35 cellular contexts compared by ENCODE assay signal in genomic region chr15:78968114-78968513, GRCh38.
"Had no signal": no experiment of that assay in that cellular context is flagged by ENCODE, and none has a peak within 500 bp of the region (broad histone marks: within the 10 kb centered on the region; RNA-seq: fewer than 3 reads in every experiment).

No MANE protein-coding gene starts in this region.

- H3K9me3 Mint-ChIP-seq: activated CD4-positive, alpha-beta memory T cell treated with anti-CD3 and anti-CD28 coated beads, Interleukin-2, amount 10 ng/mL, durations not matched to agents 7 days and 5 days; activated naive CD8-positive, alpha-beta T cell treated with anti-CD3 and anti-CD28 coated beads for 36 hours; activated T-cell treated with anti-CD3 and anti-CD28 coated beads, Interleukin-2, amount 50 U/mL, for 72 hours; activated T-helper 17 cell treated with anti-CD3 and anti-CD28 coated beads, Interleukin-2, amount 50 U/mL, for 72 hours; central memory CD8-positive, alpha-beta T cell had no signal

- H3K4me3 Mint-ChIP-seq: activated CD4-positive, alpha-beta memory T cell treated with anti-CD3 and anti-CD28 coated beads, Interleukin-2, amount 10 ng/mL, durations not matched to agents 7 days and 5 days; activated naive CD8-positive, alpha-beta T cell treated with anti-CD3 and anti-CD28 coated beads for 36 hours; activated T-cell treated with anti-CD3 and anti-CD28 coated beads, Interleukin-2, amount 50 U/mL, for 72 hours; activated T-helper 17 cell treated with anti-CD3 and anti-CD28 coated beads, Interleukin-2, amount 50 U/mL, for 72 hours; central memory CD8-positive, alpha-beta T cell had no signal

- ATAC-seq: activated T-cell treated with anti-CD3 and anti-CD28 coated beads, Interleukin-2, amount 50 U/mL, for 72 hours; activated T-helper 17 cell treated with anti-CD3 and anti-CD28 coated beads, Interleukin-2, amount 50 U/mL, for 72 hours; Right ventricle myocardium inferior had no signal

- H3K4me3 ChIP-seq: cardiac muscle cell had no signal

- H3K4me1 Mint-ChIP-seq: activated CD4-positive, alpha-beta memory T cell treated with anti-CD3 and anti-CD28 coated beads, Interleukin-2, amount 10 ng/mL, durations not matched to agents 7 days and 5 days; activated naive CD8-positive, alpha-beta T cell treated with anti-CD3 and anti-CD28 coated beads for 36 hours; activated T-helper 17 cell treated with anti-CD3 and anti-CD28 coated beads, Interleukin-2, amount 50 U/mL, for 72 hours; central memory CD8-positive, alpha-beta T cell had no signal

- H3K27ac ChIP-seq: cardiac muscle cell, KMS-11, RWPE1, WERI-Rb-1 had no signal

- H3K36me3 ChIP-seq: cardiac muscle cell, WERI-Rb-1 had no signal

- DNase-seq: activated CD4-positive, alpha-beta memory T cell treated with anti-CD3 and anti-CD28 coated beads, Interleukin-2, amount 10 ng/mL, durations not matched to agents 7 days and 5 days; activated CD4-positive, alpha-beta T cell treated with anti-CD3 and anti-CD28 coated beads for 1 hour; activated CD4-positive, alpha-beta T cell treated with anti-CD3 and anti-CD28 coated beads for 48 hours; activated CD4-positive, CD25-positive, alpha-beta regulatory T cell; activated effector memory CD4-positive, alpha-beta T cell treated with anti-CD3 and anti-CD28 coated beads, Interleukin-2, amount 50 U/mL, for 16 hours; activated naive CD4-positive, alpha-beta T cell; activated naive CD4-positive, alpha-beta T cell treated with anti-CD3 and anti-CD28 coated beads, Interleukin-2, amount 50 U/mL, for 16 hours; activated naive CD8-positive, alpha-beta T cell treated with anti-CD3 and anti-CD28 coated beads for 36 hours; activated T-cell treated with anti-CD3 and anti-CD28 coated beads, Interleukin-2, amount 50 U/mL, for 1 hour; activated T-cell treated with anti-CD3 and anti-CD28 coated beads, Interleukin-2, amount 50 U/mL, for 72 hours; amniotic stem cell; aorta; MM.1S; NCI-H1048; NCI-H1105 treated with DMSO at 0.1 percent for 48 hours; NCI-H1436; NCI-H1694 treated with DMSO at 0.1 percent for 48 hours; NCI-H2029; NCI-H2107; NCI-H226; NCI-H446 treated with DMSO at 0.1 percent for 48 hours; NCI-H524; NCI-H69; SIG-M5; SW 1271; T-helper 1 cell; T-helper 2 cell; T-helper 9 cell; WERI-Rb-1 had no signal

- H3K27me3 ChIP-seq: cardiac muscle cell had no signal

- H3K27me3 Mint-ChIP-seq: activated naive CD8-positive, alpha-beta T cell treated with anti-CD3 and anti-CD28 coated beads for 36 hours; activated T-helper 17 cell treated with anti-CD3 and anti-CD28 coated beads, Interleukin-2, amount 50 U/mL, for 72 hours; central memory CD8-positive, alpha-beta T cell had no signal

- H3K36me3 Mint-ChIP-seq: activated naive CD8-positive, alpha-beta T cell treated with anti-CD3 and anti-CD28 coated beads for 36 hours had no signal

- H3K27ac Mint-ChIP-seq: activated CD4-positive, alpha-beta memory T cell treated with anti-CD3 and anti-CD28 coated beads, Interleukin-2, amount 10 ng/mL, durations not matched to agents 7 days and 5 days; activated naive CD8-positive, alpha-beta T cell treated with anti-CD3 and anti-CD28 coated beads for 36 hours; activated T-cell treated with anti-CD3 and anti-CD28 coated beads, Interleukin-2, amount 50 U/mL, for 72 hours; activated T-helper 17 cell treated with anti-CD3 and anti-CD28 coated beads, Interleukin-2, amount 50 U/mL, for 72 hours had no signal
